9 cellular contexts compared by ENCODE assay signal in genomic region chr4:26099967-26100366, GRCh38.
"Had no signal": no experiment of that assay in that cellular context is flagged by ENCODE, and none has a peak within 500 bp of the region (broad histone marks: within the 10 kb centered on the region; RNA-seq: fewer than 3 reads in every experiment).

No MANE protein-coding gene starts in this region.

- H3K4me1 ChIP-seq: HAP-1 had no signal

- ATAC-seq: GM23338, HCT116 had no signal

- H3K4me1 Mint-ChIP-seq: GM23338, H9 had no signal

- H3K27ac Mint-ChIP-seq: GM23338, H9, HFFc6 had no signal

- DNase-seq: GM23248, GOT3, H7, H9, HCEC 1CT, HFFc6 had no signal

- H3K27ac ChIP-seq: GM23248 had no signal

- H3K9me3 ChIP-seq: HAP-1 had no signal

- H3K4me3 Mint-ChIP-seq: GM23338, H9, HFFc6 had no signal

- H3K36me3 ChIP-seq: HAP-1 had no signal

- H3K4me3 ChIP-seq: GM23248, GM23338, HAP-1 had no signal
